In genomic region chr14:32608880-32609279, GRCh38 we compare ENCODE assay signal across 18 cellular contexts.
DNase-seq lines count a peak whose midpoint lies in the region; ATAC-seq, FAIRE-seq and TF ChIP-seq lines count a peak whose summit lies in the region.
"Had no signal": no experiment of that assay in that cellular context is flagged by ENCODE, and none has a peak within 500 bp of the region (broad histone marks: within the 10 kb centered on the region; RNA-seq: fewer than 3 reads in every experiment).

No MANE protein-coding gene starts in this region.

- H3K27ac Mint-ChIP-seq in activated CD4-positive, alpha-beta memory T cell treated with anti-CD3 and anti-CD28 coated beads for 36 hours: no peak overlapping the region
- H3K27ac Mint-ChIP-seq: activated B cell treated with CpG ODN at 0.5 μM for 24 hours; CD8-positive, alpha-beta T cell; dendritic cell treated with granulocyte-macrophage colony-stimulating factor and Interleukin-4, amounts not matched to agents 40 ng/mL and 50 ng/mL, for 4 days; T-cell had no signal

- H3K4me1 ChIP-seq in left ventricle myocardium inferior (peaks cover 80% of the 10 kb centered on the region), mammary epithelial cell (ENCODE audit: insufficient read depth, low read length) (peaks cover 28% of the 10 kb centered on the region), foreskin keratinocyte (peaks cover 13% of the 10 kb centered on the region)

- no peaks in the 10 kb centered on the region for H3K36me3 ChIP-seq in left ventricle myocardium inferior
- no peaks in the 10 kb centered on the region for H3K36me3 ChIP-seq in mammary epithelial cell (ENCODE audit: insufficient read depth, low read length)
- H3K36me3 ChIP-seq: upper lobe of left lung had no signal

- TF ChIP-seq CTCF in left ventricle myocardium inferior (IDR thresholded peaks at IDR 0.05; ENCODE audit: borderline replicate concordance): no peak
- no peak for TF ChIP-seq CTCF in mammary epithelial cell (conservative IDR thresholded peaks at IDR 0.05 in 1 of 2, IDR thresholded peaks at IDR 0.05 in 1 of 2; ENCODE audit: extremely low read depth in 1 of 2, insufficient read depth in 1 of 2, low read depth in 1 of 2, low read length in 2 of 2)
- no peak for TF ChIP-seq CTCF in foreskin keratinocyte (conservative IDR thresholded peaks at IDR 0.05)

- H3K9me3 Mint-ChIP-seq in activated CD4-positive, alpha-beta memory T cell treated with anti-CD3 and anti-CD28 coated beads for 36 hours: no peaks in the 10 kb centered on the region
- H3K9me3 Mint-ChIP-seq: activated B cell treated with CpG ODN at 0.5 μM for 24 hours; CD8-positive, alpha-beta T cell; dendritic cell treated with granulocyte-macrophage colony-stimulating factor and Interleukin-4, amounts not matched to agents 40 ng/mL and 50 ng/mL, for 4 days; T-cell had no signal

- CTCF ChIA-PET in mammary epithelial cell (lab: Charles Lee; ENCODE audit: low non-redundant PET): no interaction called here
- CTCF ChIA-PET in activated CD4-positive, alpha-beta memory T cell treated with anti-CD3 and anti-CD28 coated beads for 36 hours (lab: Charles Lee): interaction anchor here (1.3 kb wide), 1 partner anchor 31 kb away, joined by 4 read pairs; no protein-coding TSS in a partner anchor

- no peak for ATAC-seq in left ventricle myocardium superior
- ATAC-seq in foreskin keratinocyte: peak; percentile 73
- ATAC-seq: CD8-positive, alpha-beta T cell; stimulated activated naive CD8-positive, alpha-beta T cell treated with anti-CD3 and anti-CD28 coated beads, Interleukin-15, Interleukin-2, amounts not matched to agents 100 U/mL and 50 U/mL, for 24 hours; T-cell had no signal

- no peaks in the 10 kb centered on the region for H3K9me3 ChIP-seq in left ventricle myocardium inferior (replicated peaks)
- H3K9me3 ChIP-seq in mammary epithelial cell (replicated peaks; ENCODE audit: insufficient read depth, low read length): no peaks in the 10 kb centered on the region
- H3K9me3 ChIP-seq: upper lobe of left lung had no signal

- no peak overlapping the region for H3K4me2 ChIP-seq in mammary epithelial cell (ENCODE audit: insufficient read depth, low read depth, low read length)

- DNase-seq in left ventricle myocardium inferior (no peak), left ventricle myocardium superior (no peak), mammary epithelial cell (peak; percentile 60), foreskin keratinocyte (peak in 1 of 2 donors; percentile 60), urothelium cell line (ENCODE audit: low spot score) (peak; percentile 36), inferior parietal cortex (ENCODE audit: extremely low spot score) (no peak), NCI-H524 treated with DMSO at 0.1 percent for 48 hours (lab: John Stamatoyannopoulos, UW) (no peak)
- no peak for DNase-seq in activated CD4-positive, alpha-beta memory T cell treated with anti-CD3 and anti-CD28 coated beads for 36 hours
- DNase-seq: activated B cell treated with CpG ODN at 0.5 μM for 24 hours; CD8-positive, alpha-beta T cell; DND-41; KG1; NCI-H1105 treated with DMSO at 0.1 percent for 48 hours; stimulated activated naive CD8-positive, alpha-beta T cell treated with anti-CD3 and anti-CD28 coated beads, Interleukin-15, Interleukin-2, amounts not matched to agents 100 U/mL and 50 U/mL, for 24 hours; T-cell; upper lobe of left lung had no signal

- FAIRE-seq in urothelium cell line (lab: Jason Lieb, UNC): no peak
- FAIRE-seq: RCC 7860 had no signal

- in situ Hi-C loops in mammary epithelial cell (cut with MboI; ENCODE audit: low sequenced_read_pairs in 2 of 2): no loop called here

- H3K4me3 Mint-ChIP-seq in activated CD4-positive, alpha-beta memory T cell treated with anti-CD3 and anti-CD28 coated beads for 36 hours: no peak overlapping the region
- H3K4me3 Mint-ChIP-seq: activated B cell treated with CpG ODN at 0.5 μM for 24 hours; CD8-positive, alpha-beta T cell; dendritic cell treated with granulocyte-macrophage colony-stimulating factor and Interleukin-4, amounts not matched to agents 40 ng/mL and 50 ng/mL, for 4 days; T-cell had no signal

- H3K9ac ChIP-seq in mammary epithelial cell (ENCODE audit: insufficient read depth, low read length): no peak overlapping the region

- H3K27me3 ChIP-seq in left ventricle myocardium inferior (ENCODE audit: low read depth): no peaks in the 10 kb centered on the region
- H3K27me3 ChIP-seq in mammary epithelial cell (ENCODE audit: insufficient read depth, low read length): no peaks in the 10 kb centered on the region
- H3K27me3 ChIP-seq in foreskin keratinocyte: no peaks in the 10 kb centered on the region
- H3K27me3 ChIP-seq: upper lobe of left lung had no signal

- no peaks in the 10 kb centered on the region for H3K4me1 Mint-ChIP-seq in activated CD4-positive, alpha-beta memory T cell treated with anti-CD3 and anti-CD28 coated beads for 36 hours (ENCODE audit: low read depth)
- H3K4me1 Mint-ChIP-seq: activated B cell treated with CpG ODN at 0.5 μM for 24 hours, T-cell had no signal

- H3K79me2 ChIP-seq in mammary epithelial cell (ENCODE audit: insufficient read depth, low read length): no peaks in the 10 kb centered on the region

- intact Hi-C loops in left ventricle myocardium inferior (cut with micrococcal nuclease): no loop called here
- intact Hi-C loops in left ventricle myocardium superior (cut with micrococcal nuclease): no loop called here
- intact Hi-C loops in mammary epithelial cell (cut with micrococcal nuclease): loop anchor here (10.0 kb wide), 1 partner anchor 216 kb away; no protein-coding TSS in a partner anchor
- intact Hi-C loops in activated CD4-positive, alpha-beta memory T cell treated with anti-CD3 and anti-CD28 coated beads for 36 hours (cut with micrococcal nuclease): no loop called here

- no TSS peak for BruUV-seq in mammary epithelial cell (replicated peaks; lab: Mats Ljungman, UMichigan)

- H2AFZ ChIP-seq in mammary epithelial cell (ENCODE audit: low read depth, low read length): peak overlapping the region; percentile 36

- POLR2A ChIA-PET in activated CD4-positive, alpha-beta memory T cell treated with anti-CD3 and anti-CD28 coated beads for 36 hours (lab: Charles Lee): no interaction called here

- H3K27me3 Mint-ChIP-seq in activated CD4-positive, alpha-beta memory T cell treated with anti-CD3 and anti-CD28 coated beads for 36 hours: no peaks in the 10 kb centered on the region
- H3K27me3 Mint-ChIP-seq: activated B cell treated with CpG ODN at 0.5 μM for 24 hours; dendritic cell treated with granulocyte-macrophage colony-stimulating factor and Interleukin-4, amounts not matched to agents 40 ng/mL and 50 ng/mL, for 4 days; T-cell had no signal

- no peaks in the 10 kb centered on the region for H3K36me3 Mint-ChIP-seq in activated CD4-positive, alpha-beta memory T cell treated with anti-CD3 and anti-CD28 coated beads for 36 hours
- H3K36me3 Mint-ChIP-seq: CD8-positive, alpha-beta T cell; T-cell had no signal

- dilution Hi-C loops in mammary epithelial cell (cut with HindIII; ENCODE audit: low sequenced_read_pairs): no loop called here

- H4K20me1 ChIP-seq in mammary epithelial cell (ENCODE audit: insufficient read depth, low read length): no peaks in the 10 kb centered on the region

- WGBS in mammary epithelial cell (ENCODE audit: low coverage, missing lambda C conversion rate): 35% methylated on average over 1 of the region's 1 CpG

- peak overlapping the region; percentile 21 for H3K27ac ChIP-seq in left ventricle myocardium inferior (replicated peaks)
- H3K27ac ChIP-seq in mammary epithelial cell (ENCODE audit: insufficient read depth, low read depth, low read length): no peak overlapping the region
- no peak overlapping the region for H3K27ac ChIP-seq in foreskin keratinocyte
- H3K27ac ChIP-seq: upper lobe of left lung had no signal

- H3K4me3 ChIP-seq in left ventricle myocardium inferior: no peak overlapping the region
- H3K4me3 ChIP-seq in mammary epithelial cell (replicated peaks in 1 of 3; ENCODE audit: insufficient read depth in 1 of 3, low read depth in 2 of 3, low read length in 3 of 3): no peak overlapping the region
- H3K4me3 ChIP-seq: upper lobe of left lung had no signal

Comparison
In these comparisons a context has a peak if more than half of its experiments do, and no peak if none do; other contexts are left out.
1. DNase-seq: peak in mammary epithelial cell (single experiment) and urothelium cell line (single experiment); none in left ventricle myocardium inferior (single experiment), left ventricle myocardium superior (single experiment), inferior parietal cortex (single experiment), NCI-H524 treated with DMSO at 0.1 percent for 48 hours (single experiment) and activated CD4-positive, alpha-beta memory T cell treated with anti-CD3 and anti-CD28 coated beads for 36 hours (single experiment).